ENCODE assay signal across 29 cellular contexts in genomic region chr11:111499483-111499882, GRCh38. TPM values are rescaled to one million over a fixed set of nuclear protein-coding genes. Genes with fewer than 3 reads are reported as not detected.
"Had no signal": no experiment of that assay in that cellular context is flagged by ENCODE, and none has a peak within 500 bp of the region (broad histone marks: within the 10 kb centered on the region; RNA-seq: fewer than 3 reads in every experiment).

No MANE protein-coding gene starts in this region.

- ATAC-seq: activated CD8-positive, alpha-beta T cell treated with anti-CD3 and anti-CD28 coated beads, Interleukin-2, amount 10 ng/mL, durations not matched to agents 7 days and 5 days; body of pancreas; Panc1 had no signal

- H3K4me3 ChIP-seq: body of pancreas, breast epithelium, SJCRH30, SK-N-MC had no signal

- H3K36me3 ChIP-seq: breast epithelium, SJCRH30, WERI-Rb-1 had no signal

- H3K27me3 ChIP-seq: body of pancreas, breast epithelium, SJCRH30 had no signal

- H3K27ac ChIP-seq: body of pancreas, breast epithelium, SJCRH30, SK-N-MC, WERI-Rb-1 had no signal

- H3K4me1 ChIP-seq: body of pancreas, breast epithelium, SJCRH30 had no signal

- H3K9me3 ChIP-seq: body of pancreas, breast epithelium, SJCRH30 had no signal

- DNase-seq: activated CD4-positive, alpha-beta T cell treated with anti-CD3 and anti-CD28 coated beads, Interleukin-2, amount 10 ng/mL, durations not matched to agents 24 days and 14 days; activated CD4-positive, alpha-beta T cell treated with anti-CD3 and anti-CD28 coated beads, Interleukin-2, amount 50 U/mL, for 4 hours; activated CD8-positive, alpha-beta T cell treated with anti-CD3 and anti-CD28 coated beads, Interleukin-2, amount 10 ng/mL, durations not matched to agents 7 days and 5 days; activated gamma-delta T cell; activated naive CD4-positive, alpha-beta T cell treated with Interleukin-2 at 50 U/mL for 16 hours; activated naive CD8-positive, alpha-beta T cell treated with anti-CD3 and anti-CD28 coated beads, Interleukin-2, amount 10 ng/mL, durations not matched to agents 7 days and 5 days; activated T-cell treated with anti-CD3 and anti-CD28 coated beads, Interleukin-2, amount 50 U/mL, for 24 hours; body of pancreas; NCI-H1105; NCI-H1417 treated with DMSO at 0.1 percent for 48 hours; NCI-H187 treated with DMSO at 0.1 percent for 48 hours; NCI-H2081; NCI-H345; NCI-H524 treated with DMSO at 0.1 percent for 48 hours; SHP77; SJCRH30; T1000; WERI-Rb-1 had no signal

RNA-seq across cellular contexts. Expression of gene BTG4, which starts 12.7 kb away (rescaled TPM):
- total RNA-seq: activated CD4-positive, alpha-beta T cell treated with anti-CD3 and anti-CD28 coated beads, Interleukin-2, amount 10 ng/mL, durations not matched to agents 24 days and 14 days; activated CD8-positive, alpha-beta T cell treated with anti-CD3 and anti-CD28 coated beads, Interleukin-2, amount 10 ng/mL, durations not matched to agents 7 days and 5 days; activated T-helper 2 cell treated with anti-CD3 and anti-CD28 coated beads, Interferon-gamma antibody, Interleukin-2, Interleukin-4, amounts not matched to agents 10 μg/mL and 5 μg/mL and 100 μg/mL, durations not matched to agents 14 hours and 24 hours and 36 hours; body of pancreas; breast epithelium; cardiac septum; M059J; RPMI7951; SJCRH30; T-helper 1 cell treated with Interleukin-12 subunit alpha and Interleukin-12 subunit beta and Interleukin-4 antibody, amounts not matched to agents 30 ng/mL and 1 ng/mL, for 36 hours; T-helper 2 cell treated with Interferon-gamma antibody and Interleukin-4, amounts not matched to agents 100 ng/mL and 5 ng/mL, for 36 hours had no signal
- polyA plus RNA-seq: adipose tissue had no signal

RNA-seq across cellular contexts. Expression of gene HOATZ, which starts 15.1 kb away (rescaled TPM):
- total RNA-seq: activated CD4-positive, alpha-beta T cell treated with anti-CD3 and anti-CD28 coated beads, Interleukin-2, amount 10 ng/mL, durations not matched to agents 24 days and 14 days; activated naive CD8-positive, alpha-beta T cell treated with anti-CD3 and anti-CD28 coated beads, Interleukin-2, amount 10 ng/mL, durations not matched to agents 7 days and 5 days; activated T-helper 2 cell treated with anti-CD3 and anti-CD28 coated beads, Interferon-gamma antibody, Interleukin-2, Interleukin-4, amounts not matched to agents 10 μg/mL and 5 μg/mL and 100 μg/mL, durations not matched to agents 14 hours and 24 hours and 36 hours; body of pancreas; breast epithelium; cardiac septum; M059J; NCI-H460; RPMI7951; SJCRH30; T-helper 1 cell treated with Interleukin-12 subunit alpha and Interleukin-12 subunit beta and Interleukin-4 antibody, amounts not matched to agents 30 ng/mL and 1 ng/mL, for 36 hours; T-helper 2 cell treated with Interferon-gamma antibody and Interleukin-4, amounts not matched to agents 100 ng/mL and 5 ng/mL, for 36 hours had no signal
- polyA plus RNA-seq: adipose tissue had no signal

RNA-seq across cellular contexts. Expression of gene LAYN, which starts 41.0 kb away (rescaled TPM):
- total RNA-seq: NCI-H460 had no signal
